ENCODE assay signal across 8 cellular contexts in the genomic region with DNA sequence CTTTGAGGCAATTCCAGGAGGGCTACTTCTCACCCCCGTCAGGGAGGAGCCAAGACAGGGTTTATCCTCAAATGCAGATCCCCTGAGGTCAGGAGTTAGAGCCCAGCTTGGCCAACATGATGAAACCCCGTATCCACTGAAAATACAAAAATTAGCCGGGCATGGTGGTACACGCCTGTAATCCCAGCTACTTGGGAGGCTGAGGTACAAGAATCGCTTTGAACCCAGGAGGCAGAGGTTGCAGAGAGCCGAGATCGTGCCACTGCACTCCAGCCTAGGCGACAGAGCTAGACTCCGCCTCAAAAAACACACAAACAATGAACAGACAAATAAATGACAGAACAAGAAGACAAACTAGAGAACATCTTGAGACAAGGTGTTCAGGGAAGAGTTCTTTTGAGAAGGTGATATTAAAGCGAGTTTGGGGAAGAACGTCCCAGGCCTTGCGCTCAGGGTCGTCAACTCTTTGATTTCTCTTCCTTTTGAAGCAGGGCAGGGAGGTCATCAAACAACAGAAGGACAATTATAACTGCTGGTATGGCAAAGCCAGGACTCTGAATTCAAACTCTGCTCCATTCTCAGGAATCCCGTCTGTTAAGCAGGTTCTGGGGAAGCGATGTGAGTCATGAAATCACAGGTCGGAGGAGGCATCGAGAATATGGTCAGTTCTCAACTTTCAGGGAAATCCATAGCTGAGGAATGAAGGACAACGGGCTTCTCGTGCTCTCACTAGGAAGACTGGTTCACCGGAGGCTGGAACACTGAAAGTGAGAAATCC. TPM values are rescaled to one million over a fixed set of nuclear protein-coding genes. Genes with fewer than 3 reads are reported as not detected.
DNase-seq lines count a peak whose midpoint lies in the region; ATAC-seq and TF ChIP-seq lines count a peak whose summit lies in the region.

No MANE protein-coding gene starts in this region.

- peak overlapping the region; percentile 83 for H3K4me3 Mint-ChIP-seq in activated CD4-positive, alpha-beta T cell treated with anti-CD3 and anti-CD28 coated beads, Interleukin-2, amount 10 ng/mL, durations not matched to agents 24 days and 14 days
- H3K4me3 Mint-ChIP-seq in activated B cell treated with CpG ODN at 0.5 μM for 24 hours = peak overlapping the region; percentile 95

- peak overlapping the region; percentile 52 for H3K9ac ChIP-seq in smooth muscle cell (ENCODE audit: low read depth)

- peaks cover 24% of the 10 kb centered on the region for H3K36me3 Mint-ChIP-seq in activated CD4-positive, alpha-beta T cell treated with anti-CD3 and anti-CD28 coated beads, Interleukin-2, amount 10 ng/mL, durations not matched to agents 24 days and 14 days (ENCODE audit: low read depth)
- H3K36me3 Mint-ChIP-seq in activated B cell treated with CpG ODN at 0.5 μM for 24 hours (ENCODE audit: low read depth) = peaks cover 21% of the 10 kb centered on the region

- DNase-seq in activated CD4-positive, alpha-beta T cell treated with anti-CD3 and anti-CD28 coated beads, Interleukin-2, amount 10 ng/mL, durations not matched to agents 24 days and 14 days = peak; percentile 63
- no peak for DNase-seq in activated CD4-positive, alpha-beta T cell treated with anti-CD3 and anti-CD28 coated beads, Interleukin-2, amount 50 U/mL, for 1 hour
- DNase-seq in activated B cell treated with CpG ODN at 0.5 μM for 24 hours (no peak), right cardiac atrium (no peak), smooth muscle cell (lab: John Stamatoyannopoulos, UW; ENCODE audit: unreplicated experiment) (no peak), NCI-H510A (lab: John Stamatoyannopoulos, UW) (no peak), middle frontal gyrus (ENCODE audit: extremely low spot score, low spot score) (no peak)

- peak overlapping the region; percentile 96 for H3K27ac Mint-ChIP-seq in activated CD4-positive, alpha-beta T cell treated with anti-CD3 and anti-CD28 coated beads, Interleukin-2, amount 10 ng/mL, durations not matched to agents 24 days and 14 days
- H3K27ac Mint-ChIP-seq in activated B cell treated with CpG ODN at 0.5 μM for 24 hours = peak overlapping the region; percentile 98

- intact Hi-C loops in activated CD4-positive, alpha-beta T cell treated with anti-CD3 and anti-CD28 coated beads, Interleukin-2, amount 10 ng/mL, durations not matched to agents 24 days and 14 days (cut with micrococcal nuclease) = loop anchor here (2.0 to 10.0 kb wide), 5 partner anchors 260 to 885 kb away; a partner anchor contains a TSS
- intact Hi-C loops in activated B cell treated with CpG ODN at 0.5 μM for 24 hours (cut with micrococcal nuclease) (loop anchor here (2.0 to 10.0 kb wide), 5 partner anchors 325 to 1638 kb away; a partner anchor contains a TSS), right cardiac atrium (cut with DNase I) (loop anchor here in 1 of 4 donors (5.0 kb wide), 2 partner anchors 50 to 200 kb away; no protein-coding TSS in a partner anchor)

- CTCF ChIA-PET in activated B cell treated with CpG ODN at 0.5 μM for 24 hours (lab: Charles Lee) = interaction anchor here (0.8 to 1.4 kb wide), 2 partner anchors 205 to 209 kb away, joined by 3 read pairs; no protein-coding TSS in a partner anchor

- TF ChIP-seq CTCF in activated B cell treated with CpG ODN at 0.5 μM for 24 hours (IDR thresholded peaks at IDR 0.05) (no peak), smooth muscle cell (IDR thresholded peaks at IDR 0.05; ENCODE audit: borderline replicate concordance, insufficient read depth, poor library complexity, severe bottlenecking) (no peak)

- H2AFZ ChIP-seq in smooth muscle cell (ENCODE audit: low read depth) = peak overlapping the region; percentile 65

- H3F3A ChIP-seq in smooth muscle cell (ENCODE audit: low read depth) = peaks cover 3% of the 10 kb centered on the region

- no peaks in the 10 kb centered on the region for H3K9me3 Mint-ChIP-seq in activated CD4-positive, alpha-beta T cell treated with anti-CD3 and anti-CD28 coated beads, Interleukin-2, amount 10 ng/mL, durations not matched to agents 24 days and 14 days
- H3K9me3 Mint-ChIP-seq in activated B cell treated with CpG ODN at 0.5 μM for 24 hours = no peaks in the 10 kb centered on the region

- ATAC-seq in activated B cell treated with CpG ODN at 0.5 μM for 24 hours (ENCODE audit: low read depth) (no peak), right cardiac atrium (no peak), HG03354 (IDR thresholded peaks at IDR 0.05; ENCODE audit: poor library complexity, severe bottlenecking, unreplicated experiment) (no peak)

- POLR2A ChIA-PET in activated B cell treated with CpG ODN at 0.5 μM for 24 hours (lab: Charles Lee) = interaction anchor here (0.9 to 2.4 kb wide), 16 partner anchors 15 to 1750 kb away, joined by 3 to 33 read pairs (median 6); a partner anchor contains a TSS

- H3K27me3 ChIP-seq in right cardiac atrium (ENCODE audit: control insufficient read depth, insufficient read depth) (no peaks in the 10 kb centered on the region), smooth muscle cell (ENCODE audit: low read depth) (no peaks in the 10 kb centered on the region)

- H3K4me1 Mint-ChIP-seq in activated CD4-positive, alpha-beta T cell treated with anti-CD3 and anti-CD28 coated beads, Interleukin-2, amount 10 ng/mL, durations not matched to agents 24 days and 14 days = peaks cover 43% of the 10 kb centered on the region
- peaks cover 53% of the 10 kb centered on the region for H3K4me1 Mint-ChIP-seq in activated B cell treated with CpG ODN at 0.5 μM for 24 hours

- H3K27ac ChIP-seq in right cardiac atrium (ENCODE audit: low read length) = peak overlapping the region; percentile 86
- H3K27ac ChIP-seq in smooth muscle cell (ENCODE audit: low read depth) = peak overlapping the region; percentile 65

- no peaks in the 10 kb centered on the region for H3K36me3 ChIP-seq in smooth muscle cell (ENCODE audit: low read depth)

- no peaks in the 10 kb centered on the region for H3K27me3 Mint-ChIP-seq in activated CD4-positive, alpha-beta T cell treated with anti-CD3 and anti-CD28 coated beads, Interleukin-2, amount 10 ng/mL, durations not matched to agents 24 days and 14 days
- no peaks in the 10 kb centered on the region for H3K27me3 Mint-ChIP-seq in activated B cell treated with CpG ODN at 0.5 μM for 24 hours

- H3K9me3 ChIP-seq in right cardiac atrium (ENCODE audit: control insufficient read depth, low read length) (no peaks in the 10 kb centered on the region), smooth muscle cell (replicated peaks; ENCODE audit: low read depth) (no peaks in the 10 kb centered on the region)

- H3K4me1 ChIP-seq in right cardiac atrium (ENCODE audit: control insufficient read depth, insufficient read depth, low read length) = peaks cover 15% of the 10 kb centered on the region
- peaks cover 17% of the 10 kb centered on the region for H3K4me1 ChIP-seq in smooth muscle cell (ENCODE audit: low read depth)

- peak overlapping the region; percentile 85 for H3K4me2 ChIP-seq in smooth muscle cell

- WGBS in right cardiac atrium = 44% methylated on average over 20 of the region's 20 CpGs
- WGBS in smooth muscle cell (ENCODE audit: low lambda C conversion rate) = 35% methylated on average over 20 of the region's 20 CpGs

- H3K4me3 ChIP-seq in right cardiac atrium (ENCODE audit: low read length) = peak overlapping the region; percentile 89
- peak overlapping the region; percentile 96 for H3K4me3 ChIP-seq in smooth muscle cell

- peaks cover 35% of the 10 kb centered on the region for H4K20me1 ChIP-seq in smooth muscle cell (ENCODE audit: low read depth)

- peaks cover 30% of the 10 kb centered on the region for H3K79me2 ChIP-seq in smooth muscle cell (ENCODE audit: low read depth)

RNA-seq across cellular contexts. Expression of a gene that starts 1.4 kb away (rescaled TPM):
- 152 and 153 TPM in 2 replicates for total RNA-seq in activated CD4-positive, alpha-beta T cell treated with anti-CD3 and anti-CD28 coated beads, Interleukin-2, amount 10 ng/mL, durations not matched to agents 24 days and 14 days
- 116 and 117 TPM in 2 replicates for total RNA-seq in activated B cell treated with CpG ODN at 0.5 μM for 24 hours
- 100 to 1,000 TPM in 3 of 4 donors, 10 to 100 TPM in 1; 98.6 to 136 (median 110) TPM for total RNA-seq in right cardiac atrium
- polyA plus RNA-seq in right cardiac atrium = 137 TPM
- total RNA-seq in smooth muscle cell = 95.8 and 99.7 TPM in 2 replicates
- 193 and 218 TPM in 2 replicates for polyA plus RNA-seq in smooth muscle cell
